ENCODE assay signal across 9 cellular contexts in genomic region chr1:93715529-93716126, GRCh38. TPM values are rescaled to one million over a fixed set of nuclear protein-coding genes. Genes with fewer than 3 reads are reported as not detected.
DNase-seq lines count a peak whose midpoint lies in the region; ATAC-seq and TF ChIP-seq lines count a peak whose summit lies in the region.
"Had no signal": no experiment of that assay in that cellular context is flagged by ENCODE, and none has a peak within 500 bp of the region (broad histone marks: within the 10 kb centered on the region; RNA-seq: fewer than 3 reads in every experiment).

No MANE protein-coding gene starts in this region.

- H4K8ac ChIP-seq in H9 (replicated peaks; ENCODE audit: insufficient read length, low read depth, low read length) = no peak overlapping the region

- H2BK120ac ChIP-seq in H9 (ENCODE audit: low read depth, low read length, poor library complexity, severe bottlenecking) = no peak overlapping the region

- no CpG with 5 or more reads among the region's 10 CpGs for WGBS in H9 (ENCODE audit: extremely low coverage, insufficient read length, low lambda C conversion rate)

- peak overlapping the region; percentile 0 for H3K27ac Mint-ChIP-seq in activated CD8-positive, alpha-beta T cell treated with anti-CD3 and anti-CD28 coated beads, Interleukin-2, amount 10 ng/mL, durations not matched to agents 7 days and 5 days
- H3K27ac Mint-ChIP-seq in stimulated activated naive B cell treated with anti-CD40 and anti-IgM and Interleukin-4, amounts not matched to agents 10 μg/mL and 1 μg/mL and 100 μg/mL, for 72 hours = peak overlapping the region; percentile 77
- H3K27ac Mint-ChIP-seq in H9 = no peak overlapping the region
- H3K27ac Mint-ChIP-seq in naive thymus-derived CD8-positive, alpha-beta T cell = no peak overlapping the region

- H3T11ph ChIP-seq in H9 (ENCODE audit: low read length) = no peak overlapping the region

- H3K9me2 ChIP-seq in PC-9 (ENCODE audit: insufficient read depth) = no peaks in the 10 kb centered on the region

- intact Hi-C loops in PC-9 (cut with micrococcal nuclease; ENCODE audit: unreplicated experiment) = no loop called here

- ATAC-seq in GM19452 (IDR thresholded peaks at IDR 0.05; ENCODE audit: unreplicated experiment) = peak; percentile 54
- peak; percentile 18 for ATAC-seq in activated CD8-positive, alpha-beta T cell treated with anti-CD3 and anti-CD28 coated beads, Interleukin-2, amount 10 ng/mL, durations not matched to agents 7 days and 5 days
- peak; percentile 60 to 73 for ATAC-seq in stimulated activated naive B cell treated with anti-CD40 and anti-IgM and Interleukin-4, amounts not matched to agents 10 μg/mL and 1 μg/mL and 100 μg/mL, for 72 hours (replicated peaks)
- no peak for ATAC-seq in naive thymus-derived CD8-positive, alpha-beta T cell

- H2BK20ac ChIP-seq in H9 (ENCODE audit: low read depth, low read length, poor library complexity, severe bottlenecking) = no peak overlapping the region

- H3K27ac ChIP-seq in PC-9 (no peak overlapping the region), H9 (ENCODE audit: insufficient read length, low read depth, low read length) (no peak overlapping the region)

- H4K5ac ChIP-seq in H9 (ENCODE audit: insufficient read length, low read depth, low read length) = no peak overlapping the region

- H3K27me3 ChIP-seq in PC-9 (ENCODE audit: insufficient read depth, low read depth) (no peaks in the 10 kb centered on the region), H9 (ENCODE audit: insufficient read depth, low read length) (no peaks in the 10 kb centered on the region; the same call in 1 of the 2 replicates)

- no peak overlapping the region for H2BK5ac ChIP-seq in H9 (ENCODE audit: insufficient read length, low read length)

- H3K4me1 ChIP-seq in PC-9 (replicated peaks; ENCODE audit: insufficient read depth) (peaks cover 22% of the 10 kb centered on the region), H9 (ENCODE audit: insufficient read depth, low read length) (no peaks in the 10 kb centered on the region)

- no peaks in the 10 kb centered on the region for H4K20me1 ChIP-seq in PC-9 (ENCODE audit: insufficient read depth)
- peaks cover 3% of the 10 kb centered on the region for H4K20me1 ChIP-seq in H9 (ENCODE audit: control insufficient read depth, insufficient read depth, insufficient read length)

- no peak overlapping the region for H3K23ac ChIP-seq in H9 (ENCODE audit: insufficient read length, low read depth, low read length)

- no peak overlapping the region for H3K56ac ChIP-seq in H9 (ENCODE audit: insufficient read length, low read depth, low read length)

- H3K4me3 ChIP-seq in PC-9 = no peak overlapping the region
- H3K4me3 ChIP-seq: lung had no signal

- H3K4me1 Mint-ChIP-seq in activated CD8-positive, alpha-beta T cell treated with anti-CD3 and anti-CD28 coated beads, Interleukin-2, amount 10 ng/mL, durations not matched to agents 7 days and 5 days (ENCODE audit: low read depth) = peaks cover 39% of the 10 kb centered on the region
- H3K4me1 Mint-ChIP-seq in stimulated activated naive B cell treated with anti-CD40 and anti-IgM and Interleukin-4, amounts not matched to agents 10 μg/mL and 1 μg/mL and 100 μg/mL, for 72 hours = peaks cover 35 to 49% of the 10 kb centered on the region in 2 donors
- peaks cover 0 to 4% of the 10 kb centered on the region in 2 experiments; a peak in 1 of 4 replicates for H3K4me1 Mint-ChIP-seq in H9
- H3K4me1 Mint-ChIP-seq in naive thymus-derived CD8-positive, alpha-beta T cell = peaks cover 4 to 8% (median 6%) of the 10 kb centered on the region in 4 donors

- H3K79me2 ChIP-seq in PC-9 (ENCODE audit: low read depth) = no peaks in the 10 kb centered on the region
- no peaks in the 10 kb centered on the region for H3K79me2 ChIP-seq in H9 (ENCODE audit: insufficient read depth, low read length)

- H3F3A ChIP-seq in PC-9 (ENCODE audit: insufficient read depth, low read depth) = peaks cover 13% of the 10 kb centered on the region; the same call in 1 of the 2 replicates

- no peak overlapping the region for H3K18ac ChIP-seq in H9 (ENCODE audit: insufficient read length, low read depth, low read length)

- peaks cover 15% of the 10 kb centered on the region for H3K27me3 Mint-ChIP-seq in activated CD8-positive, alpha-beta T cell treated with anti-CD3 and anti-CD28 coated beads, Interleukin-2, amount 10 ng/mL, durations not matched to agents 7 days and 5 days (ENCODE audit: low read depth)
- no peaks in the 10 kb centered on the region for H3K27me3 Mint-ChIP-seq in stimulated activated naive B cell treated with anti-CD40 and anti-IgM and Interleukin-4, amounts not matched to agents 10 μg/mL and 1 μg/mL and 100 μg/mL, for 72 hours
- H3K27me3 Mint-ChIP-seq in H9 (ENCODE audit: low read depth) = peaks cover 2% of the 10 kb centered on the region; the same call in 1 of the 2 replicates
- peaks cover 0 to 2% (median 0%) of the 10 kb centered on the region in 5 donors for H3K27me3 Mint-ChIP-seq in naive thymus-derived CD8-positive, alpha-beta T cell

- H2AK5ac ChIP-seq in H9 (ENCODE audit: insufficient read length, low read length) = no peak overlapping the region

- peaks cover 9% of the 10 kb centered on the region for H3K36me3 Mint-ChIP-seq in activated CD8-positive, alpha-beta T cell treated with anti-CD3 and anti-CD28 coated beads, Interleukin-2, amount 10 ng/mL, durations not matched to agents 7 days and 5 days (ENCODE audit: low read depth)
- H3K36me3 Mint-ChIP-seq in stimulated activated naive B cell treated with anti-CD40 and anti-IgM and Interleukin-4, amounts not matched to agents 10 μg/mL and 1 μg/mL and 100 μg/mL, for 72 hours = peaks cover 4 to 8% of the 10 kb centered on the region in 2 donors
- H3K36me3 Mint-ChIP-seq in H9 (ENCODE audit: insufficient read depth in 1 of 3, low read depth in 3 of 3) = no peaks in the 10 kb centered on the region
- H3K36me3 Mint-ChIP-seq in naive thymus-derived CD8-positive, alpha-beta T cell = peaks cover 0 to 2% (median 0%) of the 10 kb centered on the region in 3 donors

- H3K9me3 ChIP-seq in PC-9 (ENCODE audit: insufficient read depth, low read depth) (peaks cover 18% of the 10 kb centered on the region), H9 (ENCODE audit: control insufficient read depth, low read depth, low read length) (no peaks in the 10 kb centered on the region)

- H3K23me2 ChIP-seq in H9 (ENCODE audit: insufficient read length, low read depth, low read length, poor library complexity, severe bottlenecking) = no peaks in the 10 kb centered on the region

- CTCF ChIA-PET in activated CD8-positive, alpha-beta T cell treated with anti-CD3 and anti-CD28 coated beads, Interleukin-2, amount 10 ng/mL, durations not matched to agents 7 days and 5 days (lab: Charles Lee) = interaction anchor here (0.9 to 1.3 kb wide), 2 partner anchors 11 to 100 kb away, joined by 3 to 4 read pairs; no protein-coding TSS in a partner anchor
- CTCF ChIA-PET in PC-9 (lab: Charles Lee) = no interaction called here

- no peak overlapping the region for H3K4me2 ChIP-seq in PC-9
- H3K4me2 ChIP-seq in H9 (ENCODE audit: insufficient read depth, insufficient read length, low read length) = no peak overlapping the region

- H2AFZ ChIP-seq in PC-9 (no peak overlapping the region), H9 (ENCODE audit: low read length) (no peak overlapping the region)

- H3K4me3 Mint-ChIP-seq in activated CD8-positive, alpha-beta T cell treated with anti-CD3 and anti-CD28 coated beads, Interleukin-2, amount 10 ng/mL, durations not matched to agents 7 days and 5 days = no peak overlapping the region
- no peak overlapping the region for H3K4me3 Mint-ChIP-seq in stimulated activated naive B cell treated with anti-CD40 and anti-IgM and Interleukin-4, amounts not matched to agents 10 μg/mL and 1 μg/mL and 100 μg/mL, for 72 hours
- H3K4me3 Mint-ChIP-seq in H9 = no peak overlapping the region
- H3K4me3 Mint-ChIP-seq in naive thymus-derived CD8-positive, alpha-beta T cell = no peak overlapping the region

- TF ChIP-seq CTCF in PC-9 (conservative IDR thresholded peaks at IDR 0.05) (no peak), H9 (conservative IDR thresholded peaks at IDR 0.05) (no peak)

- H3K9ac ChIP-seq in H9 (ENCODE audit: extremely low read depth, insufficient read length, low read length) = no peak overlapping the region

- no peak overlapping the region for H2BK12ac ChIP-seq in H9 (ENCODE audit: insufficient read length, low read depth, low read length)

- no peak overlapping the region for H3K14ac ChIP-seq in H9 (ENCODE audit: insufficient read depth, low read length)

- no peaks in the 10 kb centered on the region for H3K79me1 ChIP-seq in H9 (ENCODE audit: insufficient read depth, low read depth, low read length, poor library complexity, severe bottlenecking)

- H3K9me3 Mint-ChIP-seq in activated CD8-positive, alpha-beta T cell treated with anti-CD3 and anti-CD28 coated beads, Interleukin-2, amount 10 ng/mL, durations not matched to agents 7 days and 5 days (ENCODE audit: insufficient read depth) = peaks cover 9% of the 10 kb centered on the region
- peaks cover 4 to 8% of the 10 kb centered on the region in 2 donors for H3K9me3 Mint-ChIP-seq in stimulated activated naive B cell treated with anti-CD40 and anti-IgM and Interleukin-4, amounts not matched to agents 10 μg/mL and 1 μg/mL and 100 μg/mL, for 72 hours
- H3K9me3 Mint-ChIP-seq in H9 = no peaks in the 10 kb centered on the region
- H3K9me3 Mint-ChIP-seq in naive thymus-derived CD8-positive, alpha-beta T cell = peaks cover 0 to 3% (median 0%) of the 10 kb centered on the region in 9 donors

- peaks cover 4% of the 10 kb centered on the region; the same call in 1 of the 2 replicates for H3K36me3 ChIP-seq in PC-9 (ENCODE audit: low read depth)

- H4K91ac ChIP-seq in H9 (ENCODE audit: insufficient read length, low read depth, low read length) = no peak overlapping the region

- DNase-seq in COR-L47 (lab: John Stamatoyannopoulos, UW) = peak; percentile 11
- peak; percentile 24 for DNase-seq in NCI-H128 (lab: John Stamatoyannopoulos, UW; ENCODE audit: unreplicated experiment)
- DNase-seq in activated CD8-positive, alpha-beta T cell treated with anti-CD3 and anti-CD28 coated beads, Interleukin-2, amount 10 ng/mL, durations not matched to agents 7 days and 5 days = no peak
- DNase-seq in stimulated activated naive B cell treated with anti-CD40 and anti-IgM and Interleukin-4, amounts not matched to agents 10 μg/mL and 1 μg/mL and 100 μg/mL, for 72 hours = no peak
- DNase-seq in PC-9 = no peak
- no peak for DNase-seq in H9
- no peak for DNase-seq in naive thymus-derived CD8-positive, alpha-beta T cell

- no peak overlapping the region for H3K4ac ChIP-seq in H9 (ENCODE audit: low read depth, low read length)

- POLR2A ChIA-PET in activated CD8-positive, alpha-beta T cell treated with anti-CD3 and anti-CD28 coated beads, Interleukin-2, amount 10 ng/mL, durations not matched to agents 7 days and 5 days (lab: Charles Lee) = no interaction called here
- POLR2A ChIA-PET in PC-9 (lab: Charles Lee; ENCODE audit: unreplicated experiment) = interaction anchor here (0.5 to 0.9 kb wide), 3 partner anchors 24 to 39 kb away, joined by 3 read pairs; no protein-coding TSS in a partner anchor
- POLR2A ChIA-PET in naive thymus-derived CD8-positive, alpha-beta T cell (lab: Charles Lee) = no interaction called here

- BruUV-seq in PC-9 (replicated peaks; lab: Mats Ljungman, UMichigan) = no TSS peak

- no peak overlapping the region for H2BK15ac ChIP-seq in H9 (ENCODE audit: low read depth, low read length)

RNA-seq across cellular contexts. Expression of gene BCAR3, which starts 34.0 kb away (rescaled TPM):
- total RNA-seq in activated CD8-positive, alpha-beta T cell treated with anti-CD3 and anti-CD28 coated beads, Interleukin-2, amount 10 ng/mL, durations not matched to agents 7 days and 5 days = under 1 TPM; 0.44 to 0.79 TPM
- total RNA-seq in PC-9 (2021) (62.5 and 70.0 TPM in 2 replicates), H9 (2021) (4.9 and 5.6 TPM in 2 replicates)
- total RNA-seq in naive thymus-derived CD8-positive, alpha-beta T cell = 1 to 10 TPM in 1 of 2 experiments, under 1 TPM in 1; 0.86 to 1.3 TPM
- under 1 TPM; 0.28 to 0.66 (median 0.34) TPM for polyA plus RNA-seq in naive thymus-derived CD8-positive, alpha-beta T cell

Comparison
In these comparisons a context has a peak if more than half of its experiments do, and no peak if none do; other contexts are left out.
1. DNase-seq: peak in COR-L47 (single experiment) and NCI-H128 (single experiment); none in activated CD8-positive, alpha-beta T cell treated with anti-CD3 and anti-CD28 coated beads, Interleukin-2, amount 10 ng/mL, durations not matched to agents 7 days and 5 days (single experiment), stimulated activated naive B cell treated with anti-CD40 and anti-IgM and Interleukin-4, amounts not matched to agents 10 μg/mL and 1 μg/mL and 100 μg/mL, for 72 hours (single experiment), PC-9 (0 of 2), H9 (single experiment) and naive thymus-derived CD8-positive, alpha-beta T cell (0 of 10).
2. ATAC-seq: peak in GM19452 (single experiment), activated CD8-positive, alpha-beta T cell treated with anti-CD3 and anti-CD28 coated beads, Interleukin-2, amount 10 ng/mL, durations not matched to agents 7 days and 5 days (single experiment) and stimulated activated naive B cell treated with anti-CD40 and anti-IgM and Interleukin-4, amounts not matched to agents 10 μg/mL and 1 μg/mL and 100 μg/mL, for 72 hours (2 of 2); none in naive thymus-derived CD8-positive, alpha-beta T cell (0 of 2).
3. H3K27ac Mint-ChIP-seq: peak in activated CD8-positive, alpha-beta T cell treated with anti-CD3 and anti-CD28 coated beads, Interleukin-2, amount 10 ng/mL, durations not matched to agents 7 days and 5 days (single experiment) and stimulated activated naive B cell treated with anti-CD40 and anti-IgM and Interleukin-4, amounts not matched to agents 10 μg/mL and 1 μg/mL and 100 μg/mL, for 72 hours (single experiment); none in H9 (0 of 3) and naive thymus-derived CD8-positive, alpha-beta T cell (0 of 10).